In the genomic region with DNA sequence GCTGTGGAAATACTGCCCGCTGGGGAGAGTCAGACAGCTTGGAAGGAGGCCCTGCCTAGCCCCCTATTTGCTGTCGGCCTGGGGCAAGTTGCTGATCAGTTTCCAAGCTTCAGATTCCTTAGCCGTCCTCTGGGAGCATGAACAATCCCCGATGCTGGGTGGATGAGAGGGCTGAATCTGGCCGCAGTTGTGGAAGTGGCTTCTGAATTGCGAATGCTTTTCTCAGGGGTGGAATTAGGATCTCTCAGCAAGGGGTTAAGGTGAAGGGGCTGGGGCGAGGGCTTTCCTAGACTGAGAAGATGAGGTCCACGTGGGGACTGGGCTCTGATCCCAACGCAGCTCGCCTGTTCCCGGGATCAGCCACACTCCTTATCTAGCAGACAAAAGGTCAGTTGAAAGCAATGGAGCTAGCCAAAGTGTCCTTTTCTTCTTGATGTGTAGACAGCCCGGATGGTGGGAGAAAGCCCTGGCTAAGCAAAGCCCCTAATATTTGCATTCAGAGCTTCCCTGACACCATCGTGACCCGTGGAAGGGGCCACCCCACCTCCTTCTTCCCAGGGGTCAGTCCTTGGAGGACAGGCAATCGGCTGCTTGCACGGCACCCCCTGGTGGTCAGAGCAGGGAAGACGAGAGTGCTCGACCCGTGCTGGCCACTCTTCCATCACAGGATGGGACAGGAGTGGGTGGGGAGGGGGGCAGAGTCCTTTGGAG, we compare ENCODE assay signal across 8 cellular contexts. TPM values are rescaled to one million over a fixed set of nuclear protein-coding genes. Genes with fewer than 3 reads are reported as not detected.
DNase-seq lines count a peak whose midpoint lies in the region; ATAC-seq, FAIRE-seq and TF ChIP-seq lines count a peak whose summit lies in the region.

No MANE protein-coding gene starts in this region.

- ATAC-seq in HG02759 (IDR thresholded peaks at IDR 0.05; ENCODE audit: unreplicated experiment), result peak; percentile 64
- peak; percentile 90 to 92 (median 91) for ATAC-seq in pancreas
- peak; percentile 89 for ATAC-seq in upper lobe of right lung

- H3K27ac ChIP-seq in pancreas, result no peak overlapping the region
- H3K27ac ChIP-seq in upper lobe of right lung, result peak overlapping the region; percentile 32

- H3K4me3 ChIP-seq in pancreas (no peak overlapping the region), upper lobe of right lung (no peak overlapping the region)

- in situ Hi-C loops in G401 (cut with HindIII; ENCODE audit: low sequenced_read_pairs), result no loop called here

- no peak overlapping the region for H3K4me3 Mint-ChIP-seq in activated naive CD4-positive, alpha-beta T cell treated with anti-CD3 and anti-CD28 coated beads for 36 hours

- H3K27me3 ChIP-seq in pancreas, result no peaks in the 10 kb centered on the region
- no peaks in the 10 kb centered on the region for H3K27me3 ChIP-seq in upper lobe of right lung

- H3K4me1 ChIP-seq in pancreas (peaks cover 0 to 4% (median 0%) of the 10 kb centered on the region in 3 donors), upper lobe of right lung (peaks cover 20% of the 10 kb centered on the region)

- intact Hi-C loops in activated naive CD4-positive, alpha-beta T cell treated with anti-CD3 and anti-CD28 coated beads for 36 hours (cut with micrococcal nuclease), result loop anchor here (1.0 to 10.0 kb wide), 4 partner anchors 23 to 816 kb away; no protein-coding TSS in a partner anchor
- intact Hi-C loops in head of caudate nucleus (cut with DNase I), result loop anchor here (5.0 kb wide), 1 partner anchor 136 kb away; no protein-coding TSS in a partner anchor
- intact Hi-C loops in pancreas (cut with DNase I), result loop anchor here in 1 of 3 donors (5.0 kb wide), 2 partner anchors 136 to 151 kb away; no protein-coding TSS in a partner anchor
- intact Hi-C loops in upper lobe of right lung (cut with DNase I), result no loop called here

- H3K9me3 Mint-ChIP-seq in activated naive CD4-positive, alpha-beta T cell treated with anti-CD3 and anti-CD28 coated beads for 36 hours, result no peaks in the 10 kb centered on the region

- H3K9me3 ChIP-seq in pancreas (no peaks in the 10 kb centered on the region), upper lobe of right lung (no peaks in the 10 kb centered on the region)

- no peaks in the 10 kb centered on the region for H3K36me3 ChIP-seq in pancreas
- H3K36me3 ChIP-seq in upper lobe of right lung, result no peaks in the 10 kb centered on the region

- DNase-seq in G401 (ENCODE audit: low spot score) (peak; percentile 75), RKO (ENCODE audit: low spot score) (peak; percentile 64), head of caudate nucleus (peak; percentile 58 to 94 (median 83)), pancreas (peak; percentile 72 to 93 (median 85)), upper lobe of right lung (peak; percentile 88), amniotic stem cell (lab: John Stamatoyannopoulos, UW) (no peak)
- peak; percentile 69 for DNase-seq in activated naive CD4-positive, alpha-beta T cell treated with anti-CD3 and anti-CD28 coated beads for 36 hours

- no peaks in the 10 kb centered on the region for H3K36me3 Mint-ChIP-seq in activated naive CD4-positive, alpha-beta T cell treated with anti-CD3 and anti-CD28 coated beads for 36 hours (ENCODE audit: low read depth)

- H3K27ac Mint-ChIP-seq in activated naive CD4-positive, alpha-beta T cell treated with anti-CD3 and anti-CD28 coated beads for 36 hours, result no peak overlapping the region

- WGBS in pancreas, 2 donors, result 16 to 18% methylated on average over 19 of the region's 19 CpGs

- TF ChIP-seq CTCF in pancreas (IDR thresholded peaks at IDR 0.05) (peak; percentile 58 to 88 (median 82)), upper lobe of right lung (IDR thresholded peaks at IDR 0.05) (peak; percentile 84)

- no peak for FAIRE-seq in pancreas (lab: Jason Lieb, UNC)

- peaks cover 21% of the 10 kb centered on the region for H3K4me1 Mint-ChIP-seq in activated naive CD4-positive, alpha-beta T cell treated with anti-CD3 and anti-CD28 coated beads for 36 hours (ENCODE audit: low read depth)

- CTCF ChIA-PET in activated naive CD4-positive, alpha-beta T cell treated with anti-CD3 and anti-CD28 coated beads for 36 hours (lab: Charles Lee), result interaction anchor here (0.6 to 11.9 kb wide), 26 partner anchors 8 to 214 kb away, joined by 3 to 177 read pairs (median 3); partner anchors contain the start of gene GALNT12

- H3K27me3 Mint-ChIP-seq in activated naive CD4-positive, alpha-beta T cell treated with anti-CD3 and anti-CD28 coated beads for 36 hours (ENCODE audit: low read depth), result peaks cover 4% of the 10 kb centered on the region

RNA-seq across cellular contexts. Expression of gene COL15A1, which starts 54.9 kb away (rescaled TPM):
- not detected in 2 replicates for total RNA-seq in G401 (2014; rRNA removed; shearing (Covaris generic))
- under 1 TPM; 0.02 to 0.05 TPM for total RNA-seq in activated naive CD4-positive, alpha-beta T cell treated with anti-CD3 and anti-CD28 coated beads for 36 hours
- total RNA-seq in pancreas (10 to 100 TPM in 4 of 6 donors, 1 to 10 TPM in 2; 9.4 to 43.4 (median 19.4) TPM), upper lobe of right lung (8.0 TPM)
- 1 to 10 TPM; 6.7 to 7.0 TPM for polyA plus RNA-seq in pancreas
